ENCODE assay signal across 10 cellular contexts in the genomic region with DNA sequence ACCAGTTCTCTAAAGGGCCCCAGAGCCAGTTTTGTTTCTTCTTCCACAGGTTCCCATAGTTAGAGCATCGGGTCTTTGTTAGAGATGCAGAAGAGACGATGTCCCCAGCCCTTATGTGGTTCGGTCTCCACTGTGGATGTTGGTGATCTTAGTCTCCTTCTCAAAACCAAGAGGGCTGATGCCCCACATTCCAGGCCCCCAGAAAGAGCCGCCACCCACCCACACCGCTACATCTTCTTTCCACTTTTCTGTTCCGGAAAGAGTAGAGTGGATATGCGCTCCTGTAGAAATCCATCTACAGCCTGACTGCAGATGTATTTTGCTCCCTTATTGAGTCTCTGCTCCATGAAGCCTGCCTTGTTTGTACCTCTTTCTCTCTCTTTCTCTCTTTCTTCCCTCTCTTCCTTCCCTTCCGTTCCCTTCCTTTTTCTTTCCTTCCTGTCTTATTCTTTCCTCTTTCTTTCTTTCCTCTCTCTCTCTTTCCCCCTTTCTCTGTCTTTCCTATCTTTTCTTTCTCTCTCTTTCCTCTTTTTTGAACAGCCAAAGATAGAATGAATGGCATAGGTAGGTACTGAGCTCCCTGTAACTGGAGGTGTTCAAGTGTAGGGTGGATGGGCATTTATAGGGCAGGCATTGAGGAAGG.
DNase-seq lines count a peak whose midpoint lies in the region; ATAC-seq and TF ChIP-seq lines count a peak whose summit lies in the region.
"Had no signal": no experiment of that assay in that cellular context is flagged by ENCODE, and none has a peak within 500 bp of the region (broad histone marks: within the 10 kb centered on the region; RNA-seq: fewer than 3 reads in every experiment).

No MANE protein-coding gene starts in this region.

- H3K27me3 ChIP-seq in heart right ventricle (no peaks in the 10 kb centered on the region), osteoblast (ENCODE audit: insufficient read depth, low read length) (no peaks in the 10 kb centered on the region), uterus (no peaks in the 10 kb centered on the region)
- H3K27me3 ChIP-seq: BE2C had no signal

- H3K27ac Mint-ChIP-seq in dendritic cell treated with granulocyte-macrophage colony-stimulating factor and Interleukin-4, amounts not matched to agents 40 ng/mL and 50 ng/mL, for 4 days: peak overlapping the region; percentile 57
- no peak overlapping the region for H3K27ac Mint-ChIP-seq in activated T-helper 1 cell treated with anti-CD3 and anti-CD28 coated beads, Interleukin-12 subunit alpha, Interleukin-12 subunit beta, Interleukin-2, Interleukin-4 antibody, amounts not matched to agents 30 ng/mL and 10 ng/mL and 1 ng/mL, durations not matched to agents 14 hours and 24 hours and 36 hours

- TF ChIP-seq POLR2A in uterus (IDR thresholded peaks at IDR 0.05): no peak

- H3K36me3 ChIP-seq in heart right ventricle: no peaks in the 10 kb centered on the region
- peaks cover 7% of the 10 kb centered on the region for H3K36me3 ChIP-seq in osteoblast (ENCODE audit: insufficient read depth, low read length)
- no peaks in the 10 kb centered on the region for H3K36me3 ChIP-seq in uterus
- H3K36me3 ChIP-seq: BE2C had no signal

- H3K36me3 Mint-ChIP-seq in dendritic cell treated with granulocyte-macrophage colony-stimulating factor and Interleukin-4, amounts not matched to agents 40 ng/mL and 50 ng/mL, for 4 days (ENCODE audit: low read depth): peaks cover 43% of the 10 kb centered on the region
- no peaks in the 10 kb centered on the region for H3K36me3 Mint-ChIP-seq in activated T-helper 1 cell treated with anti-CD3 and anti-CD28 coated beads, Interleukin-12 subunit alpha, Interleukin-12 subunit beta, Interleukin-2, Interleukin-4 antibody, amounts not matched to agents 30 ng/mL and 10 ng/mL and 1 ng/mL, durations not matched to agents 14 hours and 24 hours and 36 hours (ENCODE audit: low read depth)

- H3K4me3 Mint-ChIP-seq in dendritic cell treated with granulocyte-macrophage colony-stimulating factor and Interleukin-4, amounts not matched to agents 40 ng/mL and 50 ng/mL, for 4 days: no peak overlapping the region
- H3K4me3 Mint-ChIP-seq in activated T-helper 1 cell treated with anti-CD3 and anti-CD28 coated beads, Interleukin-12 subunit alpha, Interleukin-12 subunit beta, Interleukin-2, Interleukin-4 antibody, amounts not matched to agents 30 ng/mL and 10 ng/mL and 1 ng/mL, durations not matched to agents 14 hours and 24 hours and 36 hours: no peak overlapping the region
- H3K4me3 Mint-ChIP-seq: activated CD4-positive, alpha-beta T cell treated with anti-CD3 and anti-CD28 coated beads, Interleukin-2, amount 10 ng/mL, durations not matched to agents 24 days and 14 days had no signal

- intact Hi-C loops in heart right ventricle (cut with DNase I) (no loop called here), left cardiac atrium (cut with DNase I) (no loop called here), uterus (cut with DNase I; ENCODE audit: low total_unique reads) (loop anchor here (5.0 kb wide), 1 partner anchor 732 kb away; no protein-coding TSS in a partner anchor)
- intact Hi-C loops in dendritic cell treated with granulocyte-macrophage colony-stimulating factor and Interleukin-4, amounts not matched to agents 40 ng/mL and 50 ng/mL, for 4 days (cut with micrococcal nuclease): no loop called here
- intact Hi-C loops in activated T-helper 1 cell treated with anti-CD3 and anti-CD28 coated beads, Interleukin-12 subunit alpha, Interleukin-12 subunit beta, Interleukin-2, Interleukin-4 antibody, amounts not matched to agents 30 ng/mL and 10 ng/mL and 1 ng/mL, durations not matched to agents 14 hours and 24 hours and 36 hours (cut with micrococcal nuclease): no loop called here

- H3K4me2 ChIP-seq in osteoblast (ENCODE audit: insufficient read depth, low read length): peak overlapping the region; percentile 48

- peaks cover 46% of the 10 kb centered on the region for H4K20me1 ChIP-seq in osteoblast (ENCODE audit: insufficient read depth, low read length)

- no peak overlapping the region for H3K4me3 ChIP-seq in heart right ventricle
- peak overlapping the region; percentile 8 for H3K4me3 ChIP-seq in osteoblast (ENCODE audit: insufficient read depth, low read length)
- H3K4me3 ChIP-seq in uterus: no peak overlapping the region

- peak overlapping the region; percentile 0 for H2AFZ ChIP-seq in osteoblast (ENCODE audit: low read length)

- H3K9me3 ChIP-seq in heart right ventricle (no peaks in the 10 kb centered on the region), osteoblast (ENCODE audit: low read depth, low read length) (no peaks in the 10 kb centered on the region), uterus (no peaks in the 10 kb centered on the region)
- H3K9me3 ChIP-seq: BE2C had no signal

- no peaks in the 10 kb centered on the region for H3K27me3 Mint-ChIP-seq in dendritic cell treated with granulocyte-macrophage colony-stimulating factor and Interleukin-4, amounts not matched to agents 40 ng/mL and 50 ng/mL, for 4 days
- peaks cover 5% of the 10 kb centered on the region for H3K27me3 Mint-ChIP-seq in activated T-helper 1 cell treated with anti-CD3 and anti-CD28 coated beads, Interleukin-12 subunit alpha, Interleukin-12 subunit beta, Interleukin-2, Interleukin-4 antibody, amounts not matched to agents 30 ng/mL and 10 ng/mL and 1 ng/mL, durations not matched to agents 14 hours and 24 hours and 36 hours (ENCODE audit: insufficient read depth)

- H3K4me1 ChIP-seq in heart right ventricle (peaks cover 20 to 65% (median 55%) of the 10 kb centered on the region in 9 donors), osteoblast (ENCODE audit: insufficient read depth, low read length) (peaks cover 46% of the 10 kb centered on the region), uterus (peaks cover 18 to 23% of the 10 kb centered on the region in 2 donors)

- H3K79me2 ChIP-seq in osteoblast (ENCODE audit: insufficient read depth, low read length): peaks cover 91% of the 10 kb centered on the region

- TF ChIP-seq CTCF in heart right ventricle (IDR thresholded peaks at IDR 0.05): no peak
- TF ChIP-seq CTCF in osteoblast (IDR thresholded peaks at IDR 0.05; ENCODE audit: extremely low read depth, low read depth, low read length): no peak
- TF ChIP-seq CTCF in uterus (IDR thresholded peaks at IDR 0.05): no peak

- ATAC-seq in heart right ventricle: no peak
- no peak for ATAC-seq in left cardiac atrium
- no peak for ATAC-seq in GM21367 (IDR thresholded peaks at IDR 0.05; ENCODE audit: unreplicated experiment)

- 94 to 96% methylated on average over 8 of the region's 8 CpGs for WGBS in heart right ventricle, 2 donors

- peaks cover 84% of the 10 kb centered on the region for H3K4me1 Mint-ChIP-seq in dendritic cell treated with granulocyte-macrophage colony-stimulating factor and Interleukin-4, amounts not matched to agents 40 ng/mL and 50 ng/mL, for 4 days (ENCODE audit: low read depth)
- peaks cover 41% of the 10 kb centered on the region for H3K4me1 Mint-ChIP-seq in activated T-helper 1 cell treated with anti-CD3 and anti-CD28 coated beads, Interleukin-12 subunit alpha, Interleukin-12 subunit beta, Interleukin-2, Interleukin-4 antibody, amounts not matched to agents 30 ng/mL and 10 ng/mL and 1 ng/mL, durations not matched to agents 14 hours and 24 hours and 36 hours (ENCODE audit: low read depth)

- DNase-seq in heart right ventricle: no peak
- no peak for DNase-seq in left cardiac atrium
- DNase-seq in osteoblast (ENCODE audit: insufficient read length, low spot score, missing footprints): peak; percentile 23
- DNase-seq in uterus: no peak
- DNase-seq in DMS153 (lab: John Stamatoyannopoulos, UW): no peak
- no peak for DNase-seq in activated T-helper 1 cell treated with anti-CD3 and anti-CD28 coated beads, Interleukin-12 subunit alpha, Interleukin-12 subunit beta, Interleukin-2, Interleukin-4 antibody, amounts not matched to agents 30 ng/mL and 10 ng/mL and 1 ng/mL, durations not matched to agents 14 hours and 24 hours and 36 hours (ENCODE audit: low spot score)

- no peaks in the 10 kb centered on the region for H3K9me3 Mint-ChIP-seq in dendritic cell treated with granulocyte-macrophage colony-stimulating factor and Interleukin-4, amounts not matched to agents 40 ng/mL and 50 ng/mL, for 4 days
- no peaks in the 10 kb centered on the region for H3K9me3 Mint-ChIP-seq in activated T-helper 1 cell treated with anti-CD3 and anti-CD28 coated beads, Interleukin-12 subunit alpha, Interleukin-12 subunit beta, Interleukin-2, Interleukin-4 antibody, amounts not matched to agents 30 ng/mL and 10 ng/mL and 1 ng/mL, durations not matched to agents 14 hours and 24 hours and 36 hours
- H3K9me3 Mint-ChIP-seq: activated CD4-positive, alpha-beta T cell treated with anti-CD3 and anti-CD28 coated beads, Interleukin-2, amount 10 ng/mL, durations not matched to agents 24 days and 14 days had no signal

- H3K27ac ChIP-seq in heart right ventricle: peak overlapping the region; percentile 25 to 71 (median 52)
- peak overlapping the region; percentile 84 for H3K27ac ChIP-seq in osteoblast (ENCODE audit: low read depth, low read length)
- peak overlapping the region; percentile 74 to 76 for H3K27ac ChIP-seq in uterus
